8 cellular contexts compared by ENCODE assay signal in the genomic region with DNA sequence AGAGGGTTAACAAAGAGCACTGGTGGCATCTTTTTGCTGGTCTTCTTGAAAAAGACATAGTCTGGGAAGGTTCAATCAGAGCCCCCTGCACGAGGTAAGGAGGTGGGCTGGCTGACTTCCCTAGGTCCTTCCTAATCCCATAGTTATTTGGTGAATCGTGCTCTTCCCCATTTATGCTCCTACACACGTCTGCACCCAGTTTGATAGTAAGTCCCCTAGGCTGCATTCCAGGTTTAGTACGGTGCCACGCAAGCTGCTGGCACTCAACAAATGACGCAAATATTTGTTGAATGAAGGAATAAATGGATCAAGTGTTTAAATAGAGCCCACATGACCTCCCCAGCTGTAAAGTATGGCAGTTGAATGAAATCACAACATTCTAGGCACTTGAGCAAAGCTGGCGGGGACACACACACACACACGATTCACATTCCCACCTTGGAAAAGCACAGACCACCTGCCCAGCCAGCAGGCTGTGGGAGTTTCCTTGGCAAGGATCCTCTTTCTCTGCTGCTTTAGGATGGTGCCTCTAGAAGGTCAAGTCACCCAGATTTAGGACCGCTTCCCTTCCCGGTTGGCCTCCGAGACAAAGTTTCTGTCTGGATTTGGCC.
DNase-seq lines count a peak whose midpoint lies in the region; ATAC-seq and TF ChIP-seq lines count a peak whose summit lies in the region.

No MANE protein-coding gene starts in this region.

- H3K4me1 ChIP-seq in NT2/D1 (ENCODE audit: insufficient read depth, insufficient read length): no peaks in the 10 kb centered on the region

- peak; percentile 21 for DNase-seq in GM03348 (ENCODE audit: low spot score)
- no peak for DNase-seq in NT2/D1 (ENCODE audit: low read depth, low spot score)
- DNase-seq in foreskin fibroblast: peak; percentile 13 to 43
- peak; percentile 60 for DNase-seq in retinal pigment epithelial cell (ENCODE audit: low read depth)
- no peak for DNase-seq in NCI-H1048 (lab: John Stamatoyannopoulos, UW)
- DNase-seq in stimulated activated naive CD4-positive, alpha-beta T cell (lab: John Stamatoyannopoulos, UW): no peak

- H3K9me3 ChIP-seq in NT2/D1 (ENCODE audit: insufficient read depth, low read length): no peaks in the 10 kb centered on the region

- peak overlapping the region; percentile 68 for H3K9ac ChIP-seq in NT2/D1 (ENCODE audit: insufficient read length, low read depth)

- peak overlapping the region; percentile 44 for H3K4me3 ChIP-seq in NT2/D1 (ENCODE audit: insufficient read length, low read depth)
- peak overlapping the region; percentile 49 to 56 for H3K4me3 ChIP-seq in foreskin fibroblast (ENCODE audit: low read depth in 1 of 2, low read length in 2 of 2)
- peak overlapping the region; percentile 57 for H3K4me3 ChIP-seq in retinal pigment epithelial cell (ENCODE audit: low read length)

- H3K27me3 ChIP-seq in NT2/D1 (ENCODE audit: insufficient read depth, insufficient read length): peaks cover 48% of the 10 kb centered on the region

- TF ChIP-seq CTCF in foreskin fibroblast (IDR thresholded peaks at IDR 0.05; ENCODE audit: low read depth, low read length) (no peak), retinal pigment epithelial cell (conservative IDR thresholded peaks at IDR 0.05; ENCODE audit: low read depth, low read length) (no peak)

- no peak for ATAC-seq in GM21786 (IDR thresholded peaks at IDR 0.05; ENCODE audit: unreplicated experiment)
- no peak for ATAC-seq in GM21367 (IDR thresholded peaks at IDR 0.05; ENCODE audit: unreplicated experiment)

- no peaks in the 10 kb centered on the region for H3K36me3 ChIP-seq in NT2/D1 (ENCODE audit: insufficient read depth, insufficient read length, low read length)

Comparison
In these comparisons a context has a peak if more than half of its experiments do, and no peak if none do; other contexts are left out.
1. DNase-seq: peak in GM03348 (single experiment), foreskin fibroblast (2 of 2) and retinal pigment epithelial cell (single experiment); none in NT2/D1 (single experiment), NCI-H1048 (single experiment) and stimulated activated naive CD4-positive, alpha-beta T cell (0 of 6).
2. Peak in every context shown above with its lines, with median percentiles within 50 percentile points of each other: H3K4me3 ChIP-seq.